Comparison of ENCODE assay signal across 8 cellular contexts in the genomic region with DNA sequence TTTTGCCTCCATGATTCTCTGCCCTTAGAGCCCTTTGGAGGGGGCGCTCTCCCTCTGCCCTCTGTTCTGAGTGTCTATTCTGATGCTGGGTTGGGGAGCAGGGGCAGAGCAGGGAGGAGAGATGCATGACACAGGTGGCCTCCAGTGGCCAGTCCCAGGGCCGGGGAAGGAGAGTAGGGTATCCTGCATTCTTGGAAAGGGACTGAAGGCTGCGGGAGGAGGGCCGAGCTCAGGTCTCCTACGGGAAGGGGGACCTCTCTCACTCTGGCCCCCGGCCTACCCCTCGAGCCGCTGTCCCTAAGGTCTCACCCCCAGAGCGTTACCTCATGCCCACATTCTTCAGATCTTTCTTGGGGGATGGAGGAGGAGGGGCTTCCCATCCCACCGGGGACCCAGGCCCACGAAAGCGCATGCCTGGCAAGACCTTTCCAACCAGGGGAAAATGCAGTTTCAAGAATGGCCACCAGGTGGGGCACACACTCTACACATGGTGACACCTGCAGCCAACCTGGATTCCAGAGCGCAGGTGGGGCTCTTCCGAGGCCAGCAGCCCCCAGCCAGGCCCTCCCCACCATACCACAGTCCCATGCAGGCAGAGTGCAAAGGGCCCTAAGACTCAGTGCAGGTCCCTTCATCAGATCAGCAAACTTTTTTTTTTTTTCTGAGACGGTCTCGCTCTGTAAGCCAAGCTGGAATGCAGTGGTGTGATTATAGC.
DNase-seq lines count a peak whose midpoint lies in the region; ATAC-seq and TF ChIP-seq lines count a peak whose summit lies in the region.

No MANE protein-coding gene starts in this region.

- H3K27ac ChIP-seq in CD8-positive, alpha-beta T cell (ENCODE audit: low read depth, low read length) = no peak overlapping the region
- H3K27ac ChIP-seq in RWPE1 = no peak overlapping the region

- POLR2A ChIA-PET in CD8-positive, alpha-beta T cell (lab: Charles Lee) = no interaction called here
- POLR2A ChIA-PET in RWPE1 (lab: Yijun Ruan, JAX; ENCODE audit: low non-redundant PET) = no interaction called here

- peak; percentile 65 for ATAC-seq in CD8-positive, alpha-beta T cell
- no peak for ATAC-seq in HG02981 (IDR thresholded peaks at IDR 0.05; ENCODE audit: unreplicated experiment)

- H3K27me3 ChIP-seq in CD8-positive, alpha-beta T cell (ENCODE audit: insufficient read depth, low read length) = no peaks in the 10 kb centered on the region

- no peaks in the 10 kb centered on the region for H3K36me3 Mint-ChIP-seq in CD8-positive, alpha-beta T cell

- CTCF ChIA-PET in CD8-positive, alpha-beta T cell (lab: Charles Lee) = interaction anchor here (0.6 to 4.2 kb wide), 17 partner anchors 10 to 848 kb away, joined by 3 to 87 read pairs (median 4); no protein-coding TSS in a partner anchor
- CTCF ChIA-PET in RWPE1 (lab: Yijun Ruan, JAX) = interaction anchor here (0.6 to 1.6 kb wide), 31 partner anchors 17 to 776 kb away, joined by 3 to 7 read pairs (median 3); partner anchors contain the start of gene CUX1

- H3K36me3 ChIP-seq in CD8-positive, alpha-beta T cell (ENCODE audit: insufficient read depth, low read length) = no peaks in the 10 kb centered on the region

- no peaks in the 10 kb centered on the region for H3K9me3 Mint-ChIP-seq in CD8-positive, alpha-beta T cell

- no peak overlapping the region for H3K4me3 Mint-ChIP-seq in CD8-positive, alpha-beta T cell

- no peaks in the 10 kb centered on the region for H3K27me3 Mint-ChIP-seq in CD8-positive, alpha-beta T cell (ENCODE audit: low read depth)

- H3K9me3 ChIP-seq in CD8-positive, alpha-beta T cell (ENCODE audit: low read length) = no peaks in the 10 kb centered on the region

- H3K4me3 ChIP-seq in CD8-positive, alpha-beta T cell (ENCODE audit: low read depth, low read length) = no peak overlapping the region

- intact Hi-C loops in CD8-positive, alpha-beta T cell (cut with DNase I, micrococcal nuclease) = loop anchor here (1.0 to 10.0 kb wide), 7 partner anchors 60 to 920 kb away; partner anchors contain the start of genes ALKBH4 (in 1 of the 2), LRWD1 (in 1 of the 2) and PRKRIP1 (in 1 of the 2)
- intact Hi-C loops in head of caudate nucleus (cut with DNase I) = loop anchor here (2.0 kb wide), 1 partner anchor 730 kb away; no protein-coding TSS in a partner anchor

- H3K4me1 ChIP-seq in CD8-positive, alpha-beta T cell (ENCODE audit: insufficient read depth, low read length) = no peaks in the 10 kb centered on the region

- TF ChIP-seq CTCF in CD8-positive, alpha-beta T cell (IDR thresholded peaks at IDR 0.05) = peak; percentile 86
- TF ChIP-seq CTCF in RWPE1 (conservative IDR thresholded peaks at IDR 0.05; ENCODE audit: low read depth) = peak; percentile 95

- peaks cover 6% of the 10 kb centered on the region for H3K4me1 Mint-ChIP-seq in CD8-positive, alpha-beta T cell (ENCODE audit: low read depth)

- peak; percentile 50 to 84 (median 68) for DNase-seq in CD8-positive, alpha-beta T cell
- DNase-seq in HPDE6-E6E7 (ENCODE audit: extremely low spot score) (peak; percentile 53), RWPE1 (ENCODE audit: low spot score) (peak; percentile 54), head of caudate nucleus (peak; percentile 40 to 92 (median 80)), renal cortical epithelial cell (ENCODE audit: low read depth) (peak; percentile 32), NCI-H128 (lab: John Stamatoyannopoulos, UW; ENCODE audit: unreplicated experiment) (no peak)
- DNase-seq in activated gamma-delta T cell treated with anti-CD3 and anti-CD28 coated beads, Interleukin-2, amount 50 U/mL, for 16 hours (ENCODE audit: low read depth) = peak; percentile 70

- no peak overlapping the region for H3K27ac Mint-ChIP-seq in CD8-positive, alpha-beta T cell
